ENCODE assay signal across 8 cellular contexts in genomic region chr1:29120955-29121485, GRCh38. TPM values are rescaled to one million over a fixed set of nuclear protein-coding genes. Genes with fewer than 3 reads are reported as not detected.
DNase-seq lines count a peak whose midpoint lies in the region; ATAC-seq and TF ChIP-seq lines count a peak whose summit lies in the region.

No MANE protein-coding gene starts in this region.

- intact Hi-C loops in Panc1 (cut with micrococcal nuclease; ENCODE audit: unreplicated experiment) = loop anchor here (5.0 kb wide), 1 partner anchor 239 kb away; no protein-coding TSS in a partner anchor

- no peak overlapping the region for H3K27ac ChIP-seq in Panc1 (ENCODE audit: low read length)

- no peak overlapping the region for H3K4me3 ChIP-seq in Panc1 (ENCODE audit: low read depth in 2 of 2, low read length in 2 of 2)
- H3K4me3 ChIP-seq in iPS-18c (ENCODE audit: insufficient read depth, low read depth, low read length) = peak overlapping the region; percentile 57

- ATAC-seq in Panc1 (peak; percentile 69), HG02623 (IDR thresholded peaks at IDR 0.05; ENCODE audit: unreplicated experiment) (no peak), HG03521 (IDR thresholded peaks at IDR 0.05; ENCODE audit: unreplicated experiment) (no peak), HG03460 (IDR thresholded peaks at IDR 0.05; ENCODE audit: unreplicated experiment) (no peak)

- no peaks in the 10 kb centered on the region; the same call in 1 of the 2 replicates for H3K36me3 ChIP-seq in Panc1 (ENCODE audit: control insufficient read depth, insufficient read depth, low read length)

- H3K9me3 ChIP-seq in Panc1 (ENCODE audit: control insufficient read depth, insufficient read depth, low read depth, low read length) (no peaks in the 10 kb centered on the region), iPS-18c (ENCODE audit: control insufficient read depth, insufficient read depth, low read length) (peaks cover 9% of the 10 kb centered on the region)

- CTCF ChIA-PET in Panc1 (lab: Charles Lee) = interaction anchor here (0.6 kb wide), 1 partner anchor 146 kb away, joined by 8 read pairs; no protein-coding TSS in a partner anchor

- H3K27me3 ChIP-seq in Panc1 (ENCODE audit: control insufficient read depth, insufficient read depth, low read length) = no peaks in the 10 kb centered on the region; the same call in 1 of the 2 replicates

- in situ Hi-C loops in Panc1 (cut with HindIII; ENCODE audit: low pct_unique_long_range_greater_than_20kb, low sequenced_read_pairs) = no loop called here

- no TSS peak for BruUV-seq in Panc1 (replicated peaks; lab: Mats Ljungman, UMichigan)

- H3K4me1 ChIP-seq in Panc1 (ENCODE audit: control insufficient read depth, insufficient read depth, low read length) = no peaks in the 10 kb centered on the region; the same call in 1 of the 2 replicates

- POLR2A ChIA-PET in Panc1 (lab: Charles Lee) = no interaction called here

- DNase-seq in GM19240 (ENCODE audit: insufficient read length, low spot score) = peak; percentile 61
- no peak for DNase-seq in Panc1 (ENCODE audit: low read depth, low spot score)
- peak in 3 of 4 experiments; percentile 19 to 55 (median 30) for DNase-seq in activated naive CD4-positive, alpha-beta T cell (lab: John Stamatoyannopoulos, UW)
- peak; percentile 36 for DNase-seq in stimulated activated CD4-positive, alpha-beta T cell treated with anti-CD3 and anti-CD28 coated beads, Interleukin-2, amount 100 ng/mL, for 4 hours (ENCODE audit: low read depth)

- TF ChIP-seq CTCF in Panc1 (IDR thresholded peaks at IDR 0.05) = peak; percentile 90

RNA-seq across cellular contexts. Expression of gene TMEM200B, which starts 2.7 kb away (rescaled TPM):
- 2.1 TPM for total RNA-seq in Panc1 (2021; ENCODE audit: unreplicated experiment)
- polyA plus RNA-seq in Panc1 (2012; ENCODE audit: insufficient read length) = 3.9 TPM
